ENCODE assay signal across 29 cellular contexts in the genomic region with DNA sequence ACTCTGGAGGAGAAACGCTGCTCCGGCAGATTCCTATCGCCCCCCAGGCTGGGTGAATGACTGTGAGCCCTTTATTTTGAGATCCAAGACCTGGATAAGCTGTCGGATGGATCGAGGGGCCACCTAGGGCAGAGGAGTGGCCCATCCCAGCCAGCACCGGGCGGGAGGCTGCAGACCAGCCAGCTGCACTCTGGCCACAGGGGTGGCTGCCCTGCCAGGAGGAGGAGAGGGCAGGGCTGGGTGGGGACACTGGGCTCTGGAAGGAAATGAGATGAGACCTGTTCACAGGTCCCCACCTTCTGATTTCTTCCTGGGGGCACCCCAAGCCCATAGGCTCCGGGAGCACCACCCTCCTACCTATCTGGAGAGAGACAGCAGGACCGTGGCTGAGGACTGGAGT.
"Had no signal": no experiment of that assay in that cellular context is flagged by ENCODE, and none has a peak within 500 bp of the region (broad histone marks: within the 10 kb centered on the region; RNA-seq: fewer than 3 reads in every experiment).

No MANE protein-coding gene starts in this region.

- H3K27ac Mint-ChIP-seq: naive thymus-derived CD4-positive, alpha-beta T cell; natural killer cell; progenitor cell of endocrine pancreas; stimulated activated memory B cell treated with anti-CD40 and anti-IgM and Interleukin-4, amounts not matched to agents 10 μg/mL and 1 μg/mL and 100 μg/mL, for 72 hours; stimulated activated naive CD8-positive, alpha-beta T cell treated with anti-CD3 and anti-CD28 coated beads, Interleukin-15, amount 100 ng/mL, for 72 hours; type B pancreatic cell had no signal

- H3K27ac ChIP-seq: neural progenitor cell, neutrophil, pancreas, psoas muscle, right lobe of liver, sigmoid colon, suprapubic skin, testis, tibial artery, transverse colon, upper lobe of right lung, uterus had no signal

- H3K4me1 Mint-ChIP-seq: natural killer cell; stimulated activated memory B cell treated with anti-CD40 and anti-IgM and Interleukin-4, amounts not matched to agents 10 μg/mL and 1 μg/mL and 100 μg/mL, for 72 hours; stimulated activated naive CD8-positive, alpha-beta T cell treated with anti-CD3 and anti-CD28 coated beads, Interleukin-15, amount 100 ng/mL, for 72 hours had no signal

- H3K4me1 ChIP-seq: pancreas, psoas muscle, right lobe of liver, sigmoid colon, testis, tibial artery, transverse colon, upper lobe of right lung, uterus had no signal

- H3K9me3 Mint-ChIP-seq: naive thymus-derived CD4-positive, alpha-beta T cell; natural killer cell; nephron; neural progenitor cell; stimulated activated memory B cell treated with anti-CD40 and anti-IgM and Interleukin-4, amounts not matched to agents 10 μg/mL and 1 μg/mL and 100 μg/mL, for 72 hours; stimulated activated naive CD8-positive, alpha-beta T cell treated with anti-CD3 and anti-CD28 coated beads, Interleukin-15, amount 100 ng/mL, for 72 hours; type B pancreatic cell had no signal

- H3K4me3 ChIP-seq: neural progenitor cell, pancreas, psoas muscle, right lobe of liver, sigmoid colon, suprapubic skin, testis, tibial artery, transverse colon, upper lobe of right lung, uterus had no signal

- H3K4me2 ChIP-seq: neural progenitor cell had no signal

- H3K36me3 Mint-ChIP-seq: naive thymus-derived CD4-positive, alpha-beta T cell; natural killer cell; stimulated activated memory B cell treated with anti-CD40 and anti-IgM and Interleukin-4, amounts not matched to agents 10 μg/mL and 1 μg/mL and 100 μg/mL, for 72 hours; type B pancreatic cell had no signal

- ATAC-seq: naive thymus-derived CD4-positive, alpha-beta T cell; natural killer cell; pancreas; psoas muscle; right cardiac atrium; right lobe of liver; stimulated activated memory B cell treated with anti-CD40 and anti-IgM and Interleukin-4, amounts not matched to agents 10 μg/mL and 1 μg/mL and 100 μg/mL, for 72 hours; stimulated activated naive CD8-positive, alpha-beta T cell treated with anti-CD3 and anti-CD28 coated beads, Interleukin-15, amount 100 ng/mL, for 72 hours; stimulated activated naive CD8-positive, alpha-beta T cell treated with anti-CD3 and anti-CD28 coated beads, Interleukin-15, Interleukin-2, amounts not matched to agents 100 U/mL and 50 U/mL, for 24 hours; upper lobe of right lung had no signal

- H3K4me3 Mint-ChIP-seq: naive thymus-derived CD4-positive, alpha-beta T cell; natural killer cell; nephron; neural progenitor cell; stimulated activated memory B cell treated with anti-CD40 and anti-IgM and Interleukin-4, amounts not matched to agents 10 μg/mL and 1 μg/mL and 100 μg/mL, for 72 hours; stimulated activated naive CD8-positive, alpha-beta T cell treated with anti-CD3 and anti-CD28 coated beads, Interleukin-15, amount 100 ng/mL, for 72 hours; type B pancreatic cell had no signal

- DNase-seq: naive thymus-derived CD4-positive, alpha-beta T cell; natural killer cell; nucleus accumbens; pancreas; sigmoid colon; small intestine; stimulated activated CD4-positive, alpha-beta T cell treated with anti-CD3 and anti-CD28 coated beads, Interleukin-15, amount 100 ng/mL, for 24 hours; stimulated activated CD4-positive, alpha-beta T cell treated with anti-CD3 and anti-CD28 coated beads, Interleukin-2, amount 100 ng/mL, for 24 hours; stimulated activated CD4-positive, alpha-beta T cell treated with anti-CD3 and anti-CD28 coated beads, Interleukin-2, amount 100 ng/mL, for 48 hours; stimulated activated CD4-positive, alpha-beta T cell treated with anti-CD3 and anti-CD28 coated beads, Interleukin-4, amount 100 ng/mL, for 24 hours; stimulated activated naive CD4-positive, alpha-beta T cell; stimulated activated naive CD8-positive, alpha-beta T cell treated with anti-CD3 and anti-CD28 coated beads, Interleukin-15, amount 100 ng/mL, for 72 hours; stimulated activated naive CD8-positive, alpha-beta T cell treated with anti-CD3 and anti-CD28 coated beads, Interleukin-15, Interleukin-2, amounts not matched to agents 100 U/mL and 50 U/mL, for 24 hours; substantia nigra; testis; tibial artery; transverse colon; upper lobe of right lung; uterus had no signal

- H3K36me3 ChIP-seq: neural progenitor cell, neutrophil, pancreas, right lobe of liver, sigmoid colon, suprapubic skin, tibial artery, transverse colon, upper lobe of right lung, uterus had no signal

- H3K9me3 ChIP-seq: neutrophil, pancreas, psoas muscle, right lobe of liver, sigmoid colon, suprapubic skin, testis, transverse colon, upper lobe of right lung, uterus had no signal

- H3K9ac ChIP-seq: neural progenitor cell had no signal

- H3K27me3 ChIP-seq: neural progenitor cell, pancreas, right lobe of liver, testis, uterus had no signal

- H2AFZ ChIP-seq: neural progenitor cell had no signal
